ENCODE assay signal across 33 cellular contexts in the genomic region with DNA sequence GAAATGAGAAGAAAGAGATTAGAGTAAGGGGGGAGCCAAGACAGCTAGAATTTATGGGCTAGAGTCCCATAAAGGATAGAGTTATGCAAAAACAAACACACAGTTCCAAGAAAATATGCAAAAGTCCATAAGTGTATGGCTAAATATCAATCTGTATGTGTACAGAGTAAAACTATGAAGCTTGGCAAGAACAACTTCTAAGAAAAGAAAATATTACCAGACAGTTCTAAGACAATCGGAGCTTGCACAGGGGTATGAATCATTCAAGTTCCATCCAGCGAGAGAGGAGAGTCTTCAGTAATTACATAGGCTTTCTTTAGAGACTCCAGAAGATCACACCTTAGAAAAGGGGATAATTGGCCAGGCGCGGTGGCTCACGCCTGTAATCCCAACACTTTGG. TPM values are rescaled to one million over a fixed set of nuclear protein-coding genes. Genes with fewer than 3 reads are reported as not detected.
DNase-seq lines count a peak whose midpoint lies in the region; ATAC-seq, FAIRE-seq and TF ChIP-seq lines count a peak whose summit lies in the region.
"Had no signal": no experiment of that assay in that cellular context is flagged by ENCODE, and none has a peak within 500 bp of the region (broad histone marks: within the 10 kb centered on the region; RNA-seq: fewer than 3 reads in every experiment).

No MANE protein-coding gene starts in this region.

- peaks cover 6% of the 10 kb centered on the region for H3K9me3 ChIP-seq in astrocyte (ENCODE audit: insufficient read depth, low read depth, low read length)
- no peaks in the 10 kb centered on the region for H3K9me3 ChIP-seq in fibroblast of lung (ENCODE audit: control insufficient read depth, insufficient read depth, low read depth, low read length)
- peaks cover 15% of the 10 kb centered on the region for H3K9me3 ChIP-seq in mucosa of descending colon

- H3K27ac Mint-ChIP-seq in astrocyte (ENCODE audit: unreplicated experiment) = no peak overlapping the region
- H3K27ac Mint-ChIP-seq: activated CD8-positive, alpha-beta T cell treated with anti-CD3 and anti-CD28 coated beads, Interleukin-2, amount 10 ng/mL, durations not matched to agents 7 days and 5 days; activated naive CD4-positive, alpha-beta T cell treated with anti-CD3 and anti-CD28 coated beads, Interleukin-2, amount 50 U/mL, for 72 hours had no signal

- no peak overlapping the region for H3K9ac ChIP-seq in astrocyte (ENCODE audit: low read length)
- no peak overlapping the region for H3K9ac ChIP-seq in fibroblast of lung (ENCODE audit: insufficient read depth, low read length)
- H3K9ac ChIP-seq: BLaER1 had no signal

- H3K36me3 ChIP-seq in astrocyte (ENCODE audit: insufficient read depth, low read length) (no peaks in the 10 kb centered on the region), fibroblast of lung (ENCODE audit: control insufficient read depth, insufficient read depth, low read length) (no peaks in the 10 kb centered on the region), mucosa of descending colon (ENCODE audit: low read depth) (no peaks in the 10 kb centered on the region)
- H3K36me3 ChIP-seq: BLaER1, stomach, tibial artery, WERI-Rb-1 had no signal

- no peak overlapping the region for H3K4me3 Mint-ChIP-seq in astrocyte (ENCODE audit: unreplicated experiment)
- H3K4me3 Mint-ChIP-seq: activated CD8-positive, alpha-beta T cell treated with anti-CD3 and anti-CD28 coated beads, Interleukin-2, amount 10 ng/mL, durations not matched to agents 7 days and 5 days; central memory CD8-positive, alpha-beta T cell had no signal

- H3K27me3 ChIP-seq in astrocyte (ENCODE audit: insufficient read depth, low read length) = no peaks in the 10 kb centered on the region
- no peaks in the 10 kb centered on the region for H3K27me3 ChIP-seq in fibroblast of lung (ENCODE audit: control insufficient read depth, insufficient read depth, low read length)
- H3K27me3 ChIP-seq: BLaER1, foreskin keratinocyte, stomach, tibial artery had no signal

- no peaks in the 10 kb centered on the region for H3K27me3 Mint-ChIP-seq in astrocyte (ENCODE audit: low read depth, unreplicated experiment)

- peaks cover 16% of the 10 kb centered on the region for H3K9me3 Mint-ChIP-seq in astrocyte (ENCODE audit: unreplicated experiment)

- H4K20me1 ChIP-seq in astrocyte (ENCODE audit: insufficient read depth, low read length) (no peaks in the 10 kb centered on the region), fibroblast of lung (ENCODE audit: control insufficient read depth, extremely low read depth, insufficient read depth, low read length) (no peaks in the 10 kb centered on the region)
- H4K20me1 ChIP-seq: BLaER1 had no signal

- no peak for ATAC-seq in mucosa of descending colon
- ATAC-seq: activated CD8-positive, alpha-beta T cell treated with anti-CD3 and anti-CD28 coated beads, Interleukin-2, amount 10 ng/mL, durations not matched to agents 7 days and 5 days; activated naive CD4-positive, alpha-beta T cell treated with anti-CD3 and anti-CD28 coated beads, Interleukin-2, amount 50 U/mL, for 72 hours; foreskin keratinocyte; HCT116; right cardiac atrium had no signal

- H3K79me2 ChIP-seq in astrocyte (ENCODE audit: insufficient read depth, low read length) (no peaks in the 10 kb centered on the region), fibroblast of lung (ENCODE audit: control insufficient read depth, insufficient read depth, low read length) (no peaks in the 10 kb centered on the region)

- TF ChIP-seq CTCF in astrocyte (IDR thresholded peaks at IDR 0.05; ENCODE audit: insufficient read depth, low read depth, low read length) = no peak
- TF ChIP-seq CTCF in fibroblast of lung (conservative IDR thresholded peaks at IDR 0.05 in 1 of 2, IDR thresholded peaks at IDR 0.05 in 1 of 2; ENCODE audit: low read depth in 1 of 2, low read length in 2 of 2) = no peak
- TF ChIP-seq CTCF in mucosa of descending colon (IDR thresholded peaks at IDR 0.05) = no peak

- H3K4me3 ChIP-seq in astrocyte (ENCODE audit: insufficient read depth, low read depth, low read length) (no peak overlapping the region), fibroblast of lung (replicated peaks in 1 of 4; ENCODE audit: control extremely low read depth in 1 of 4, insufficient read depth in 1 of 4, low read depth in 3 of 4, low read length in 4 of 4) (no peak overlapping the region), skeletal muscle cell (ENCODE audit: low read depth, low read length) (no peak overlapping the region), mucosa of descending colon (no peak overlapping the region)
- H3K4me3 ChIP-seq: BLaER1, stomach, tibial artery had no signal

- no peak for FAIRE-seq in astrocyte (lab: Jason Lieb, UNC)
- FAIRE-seq: G401.6, RCC 7860 had no signal

- no peak overlapping the region for H3K27ac ChIP-seq in astrocyte (ENCODE audit: low read depth, low read length)
- no peak overlapping the region for H3K27ac ChIP-seq in fibroblast of lung (ENCODE audit: insufficient read depth, low read length)
- H3K27ac ChIP-seq: BLaER1, foreskin keratinocyte, HL-60, stomach, tibial artery, WERI-Rb-1 had no signal

- H2AFZ ChIP-seq in astrocyte (ENCODE audit: low read depth, low read length) (no peak overlapping the region), fibroblast of lung (ENCODE audit: low read length) (no peak overlapping the region)

- peak; percentile 31 for DNase-seq in EL
- DNase-seq in astrocyte (ENCODE audit: low read depth) = peak; percentile 65
- DNase-seq in fibroblast of lung (ENCODE audit: low read depth in 2 of 2) = peak; percentile 58 to 72
- peak; percentile 45 for DNase-seq in skeletal muscle cell (ENCODE audit: low read depth)
- DNase-seq in NCI-H69 (lab: John Stamatoyannopoulos, UW) = no peak
- no peak for DNase-seq in NCI-H1417 (lab: John Stamatoyannopoulos, UW)
- DNase-seq in NCI-H2081 treated with DMSO at 0.1 percent for 48 hours (lab: John Stamatoyannopoulos, UW) = no peak
- no peak for DNase-seq in mucosa of descending colon
- DNase-seq: activated CD4-positive, alpha-beta T cell treated with anti-CD3 and anti-CD28 coated beads for 4 hours; activated CD8-positive, alpha-beta T cell treated with anti-CD3 and anti-CD28 coated beads, Interleukin-2, amount 10 ng/mL, durations not matched to agents 7 days and 5 days; anterior cingulate cortex; DMS153; foreskin keratinocyte; head of caudate nucleus; KG1; NCI-H1092 treated with DMSO at 0.1 percent for 48 hours; NCI-H187; right cardiac atrium; SIG-M5; stimulated activated CD4-positive, alpha-beta T cell treated with anti-CD3 and anti-CD28 coated beads, Interleukin-2, amount 100 ng/mL, for 48 hours; stomach; SW 1271; T-helper 9 cell; tibial artery; WERI-Rb-1 had no signal

- peaks cover 6% of the 10 kb centered on the region for H3K4me1 Mint-ChIP-seq in astrocyte (ENCODE audit: low read depth, unreplicated experiment)
- H3K4me1 Mint-ChIP-seq: central memory CD8-positive, alpha-beta T cell had no signal

- H3K4me2 ChIP-seq in astrocyte (ENCODE audit: low read length) (no peak overlapping the region), fibroblast of lung (ENCODE audit: extremely low read depth, insufficient read depth, low read length) (no peak overlapping the region)
- H3K4me2 ChIP-seq: BLaER1 had no signal

- no peaks in the 10 kb centered on the region for H3K36me3 Mint-ChIP-seq in astrocyte (ENCODE audit: low read depth, unreplicated experiment)

- no peaks in the 10 kb centered on the region for H3K4me1 ChIP-seq in astrocyte (ENCODE audit: insufficient read depth, low read length)
- no peaks in the 10 kb centered on the region for H3K4me1 ChIP-seq in fibroblast of lung (ENCODE audit: control insufficient read depth, extremely low read depth, insufficient read depth, low read length)
- no peaks in the 10 kb centered on the region for H3K4me1 ChIP-seq in mucosa of descending colon (ENCODE audit: low read depth)
- H3K4me1 ChIP-seq: BLaER1, foreskin keratinocyte, stomach, tibial artery had no signal

- intact Hi-C loops in mucosa of descending colon (cut with DNase I, micrococcal nuclease) = no loop called here

RNA-seq across cellular contexts. Expression of gene GDPD4, which starts 41.8 kb away (rescaled TPM):
- total RNA-seq in astrocyte = not detected in 2 replicates
- total RNA-seq in fibroblast of lung = not detected in 2 replicates
- not detected in 2 replicates for polyA plus RNA-seq in fibroblast of lung
- polyA plus RNA-seq in fibroblast of lung (2012) = not detected in 2 replicates
- not detected in 2 replicates for polyA minus RNA-seq in fibroblast of lung (ENCODE audit: low replicate concordance)
- under 1 TPM in 1 of 3 donors, not detected in 2; 0.43 TPM for total RNA-seq in mucosa of descending colon
- total RNA-seq: activated CD8-positive, alpha-beta T cell treated with anti-CD3 and anti-CD28 coated beads, Interleukin-2, amount 10 ng/mL, durations not matched to agents 7 days and 5 days; activated naive CD4-positive, alpha-beta T cell treated with anti-CD3 and anti-CD28 coated beads, Interleukin-2, amount 50 U/mL, for 72 hours; foreskin keratinocyte; MCF 10A; stomach had no signal
- polyA plus RNA-seq: foreskin keratinocyte had no signal

Comparison
In these comparisons a context has a peak if more than half of its experiments do, and no peak if none do; other contexts are left out.
1. DNase-seq: peak in EL (single experiment), astrocyte (single experiment), fibroblast of lung (2 of 2) and skeletal muscle cell (single experiment); none in NCI-H69 (single experiment), NCI-H1417 (0 of 3), NCI-H2081 treated with DMSO at 0.1 percent for 48 hours (single experiment) and mucosa of descending colon (0 of 3).